In genomic region chr7:50552921-50553320, GRCh38 we compare ENCODE assay signal across 1 cellular context.
TF ChIP-seq lines count a peak whose summit lies in the region.

No MANE protein-coding gene starts in this region.

TF ChIP-seq in HepG2, 621 proteins besides CTCF, POLR2A, EP300 and RAD21 (continued from another document and continues in another):
- TF ChIP-seq ZXDC (CRISPR knock-in tag; IDR thresholded peaks at IDR 0.05) = no peak
- no peak for TF ChIP-seq BORCS8-MEF2B (CRISPR knock-in tag; IDR thresholded peaks at IDR 0.05)
- TF ChIP-seq FOXK2 (IDR thresholded peaks at IDR 0.05) = no peak
- TF ChIP-seq ZNF331 (CRISPR knock-in tag; IDR thresholded peaks at IDR 0.05) = peak; percentile 76
- TF ChIP-seq PCBP2 (optimal IDR thresholded peaks at IDR 0.05; ENCODE audit: low read depth, low read length, poor library complexity, severe bottlenecking) = no peak
- TF ChIP-seq ZNF282 (IDR thresholded peaks at IDR 0.05; ENCODE audit: partially characterized antibody) = no peak
- TF ChIP-seq ZNF646 (CRISPR knock-in tag; IDR thresholded peaks at IDR 0.05) = no peak
- TF ChIP-seq KDM5B (CRISPR knock-in tag; IDR thresholded peaks at IDR 0.05; ENCODE audit: borderline replicate concordance) = no peak
- peak; percentile 92 for TF ChIP-seq TGIF2 (CRISPR knock-in tag; IDR thresholded peaks at IDR 0.05)
- TF ChIP-seq ZNF576 (CRISPR knock-in tag; IDR thresholded peaks at IDR 0.05) = no peak
- TF ChIP-seq ZNF143 (CRISPR knock-in tag; IDR thresholded peaks at IDR 0.05) = no peak
- no peak for TF ChIP-seq ZNF235 (CRISPR knock-in tag; IDR thresholded peaks at IDR 0.05; ENCODE audit: borderline replicate concordance)
- TF ChIP-seq ZNF615 (CRISPR knock-in tag; IDR thresholded peaks at IDR 0.05; ENCODE audit: borderline replicate concordance) = 0 out of 2 replicates have a peak, but pooled peaks have one; percentile 39
- TF ChIP-seq ELF3 (CRISPR knock-in tag; IDR thresholded peaks at IDR 0.05) = peak; percentile 57
- TF ChIP-seq JUN (CRISPR knock-in tag; IDR thresholded peaks at IDR 0.05) = no peak
- no peak for TF ChIP-seq POLR2AphosphoS2 (IDR thresholded peaks at IDR 0.05; ENCODE audit: low read depth, low read length)
- no peak for TF ChIP-seq CAMTA2 (CRISPR knock-in tag; IDR thresholded peaks at IDR 0.05; ENCODE audit: borderline replicate concordance)
- TF ChIP-seq ZBTB40 (IDR thresholded peaks at IDR 0.05) = no peak
- TF ChIP-seq ZBTB40 (CRISPR knock-in tag; IDR thresholded peaks at IDR 0.05) = no peak
- TF ChIP-seq NFKB2 (CRISPR knock-in tag; IDR thresholded peaks at IDR 0.05; ENCODE audit: borderline replicate concordance) = no peak
- TF ChIP-seq HMG20A (CRISPR knock-in tag; IDR thresholded peaks at IDR 0.05; ENCODE audit: borderline replicate concordance) = 0 out of 2 replicates have a peak, but pooled peaks have one; percentile 16
- no peak for TF ChIP-seq ZNF260 (CRISPR knock-in tag; IDR thresholded peaks at IDR 0.05; ENCODE audit: borderline replicate concordance, low read depth)
- peak; percentile 59; the same call in 1 of the 2 replicates for TF ChIP-seq ZFP37 (CRISPR knock-in tag; IDR thresholded peaks at IDR 0.05; ENCODE audit: borderline replicate concordance)
- no peak for TF ChIP-seq ZNF275 (CRISPR knock-in tag; IDR thresholded peaks at IDR 0.05; ENCODE audit: borderline replicate concordance)
- no peak for TF ChIP-seq ZGPAT (CRISPR knock-in tag; IDR thresholded peaks at IDR 0.05)
- TF ChIP-seq ZNF292 (CRISPR knock-in tag; IDR thresholded peaks at IDR 0.05; ENCODE audit: borderline replicate concordance, low read depth) = no peak
- no peak for TF ChIP-seq SPEN (CRISPR knock-in tag; IDR thresholded peaks at IDR 0.05; ENCODE audit: low read depth)
- peak; percentile 95 for TF ChIP-seq ZNF792 (CRISPR knock-in tag; IDR thresholded peaks at IDR 0.05)
- TF ChIP-seq BCL3 (CRISPR knock-in tag; IDR thresholded peaks at IDR 0.05) = no peak
- TF ChIP-seq ZMYM2 (CRISPR knock-in tag; IDR thresholded peaks at IDR 0.05) = no peak
- no peak for TF ChIP-seq ZNF317 (CRISPR knock-in tag; IDR thresholded peaks at IDR 0.05)
